ENCODE assay signal across 16 cellular contexts in the genomic region with DNA sequence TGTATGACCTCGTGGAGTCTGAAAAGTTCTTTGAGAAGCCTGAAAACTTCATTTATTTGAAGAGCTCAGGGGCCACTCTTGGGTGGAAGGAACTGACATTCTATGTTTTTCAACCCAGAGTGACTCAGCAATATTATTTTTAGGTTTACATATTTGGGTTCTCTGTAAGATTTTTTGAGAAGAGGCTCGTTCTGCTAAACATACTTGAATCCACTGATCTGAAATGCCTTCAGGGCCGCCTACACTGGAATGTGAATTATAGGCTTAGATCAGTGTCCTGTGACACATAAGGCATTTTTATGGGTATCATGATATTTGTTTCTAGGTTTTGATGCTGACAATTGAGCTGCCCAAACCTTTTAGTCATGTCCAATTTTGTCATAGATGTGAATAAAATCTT.
DNase-seq lines count a peak whose midpoint lies in the region; ATAC-seq and TF ChIP-seq lines count a peak whose summit lies in the region.
"Had no signal": no experiment of that assay in that cellular context is flagged by ENCODE, and none has a peak within 500 bp of the region (broad histone marks: within the 10 kb centered on the region; RNA-seq: fewer than 3 reads in every experiment).

No MANE protein-coding gene starts in this region.

- TF ChIP-seq CTCF in MM.1S (IDR thresholded peaks at IDR 0.05; ENCODE audit: low read length) (no peak), neutrophil (IDR thresholded peaks at IDR 0.05) (no peak), mucosa of descending colon (IDR thresholded peaks at IDR 0.05) (no peak)

- H3K9me3 ChIP-seq in MM.1S (replicated peaks; ENCODE audit: insufficient read depth, low read length) (no peaks in the 10 kb centered on the region), adipocyte (ENCODE audit: control insufficient read depth, low read length) (no peaks in the 10 kb centered on the region), neutrophil (no peaks in the 10 kb centered on the region), mucosa of descending colon (no peaks in the 10 kb centered on the region)
- H3K9me3 ChIP-seq: SK-N-SH, uterus had no signal

- H3K27me3 ChIP-seq in MM.1S (replicated peaks; ENCODE audit: insufficient read depth, low read length) (no peaks in the 10 kb centered on the region), adipocyte (replicated peaks; ENCODE audit: control insufficient read depth, insufficient read depth, low read length) (peaks cover 2% of the 10 kb centered on the region), neutrophil (no peaks in the 10 kb centered on the region)
- H3K27me3 ChIP-seq: uterus had no signal

- H3K4me2 ChIP-seq in MM.1S (ENCODE audit: low read depth, low read length) = no peak overlapping the region
- H3K4me2 ChIP-seq: SK-N-SH had no signal

- DNase-seq in EL (peak; percentile 83), MM.1S (peak; percentile 7), adipocyte (ENCODE audit: low read depth) (peak; percentile 83), mucosa of descending colon (no peak), cortex of kidney (lab: John Stamatoyannopoulos, UW) (no peak)
- DNase-seq: activated naive CD4-positive, alpha-beta T cell treated with anti-CD3 and anti-CD28 coated beads for 36 hours; hippocampal formation; left colon; retina; SK-N-SH; stimulated activated CD4-positive, alpha-beta T cell treated with anti-CD3 and anti-CD28 coated beads, Interleukin-4, amount 100 ng/mL, for 24 hours; uterus had no signal

- no peaks in the 10 kb centered on the region for H3F3A ChIP-seq in MM.1S (ENCODE audit: insufficient read depth, low read length)

- no peaks in the 10 kb centered on the region for H3K79me2 ChIP-seq in MM.1S (ENCODE audit: low read length)

- no peak overlapping the region for H2AFZ ChIP-seq in MM.1S (ENCODE audit: low read length)

- H3K4me3 ChIP-seq in MM.1S (ENCODE audit: low read length) = no peak overlapping the region
- H3K4me3 ChIP-seq in adipocyte (ENCODE audit: low read length) = no peak overlapping the region
- H3K4me3 ChIP-seq in neutrophil (ENCODE audit: low read depth in 1 of 2, low read length in 1 of 2) = no peak overlapping the region
- H3K4me3 ChIP-seq in mucosa of descending colon = no peak overlapping the region
- H3K4me3 ChIP-seq: uterus had no signal

- H3K9ac ChIP-seq in MM.1S (ENCODE audit: low read length) = no peak overlapping the region
- no peak overlapping the region for H3K9ac ChIP-seq in adipocyte (ENCODE audit: low read length)
- H3K9ac ChIP-seq: SK-N-SH had no signal

- H4K20me1 ChIP-seq in MM.1S (ENCODE audit: insufficient read depth, low read length) = no peaks in the 10 kb centered on the region

- no peaks in the 10 kb centered on the region for H3K36me3 ChIP-seq in MM.1S (replicated peaks; ENCODE audit: insufficient read depth, low read length)
- H3K36me3 ChIP-seq in adipocyte (ENCODE audit: control insufficient read depth, insufficient read depth, low read length, severe bottlenecking) = no peaks in the 10 kb centered on the region
- H3K36me3 ChIP-seq in neutrophil = no peaks in the 10 kb centered on the region
- H3K36me3 ChIP-seq in mucosa of descending colon (ENCODE audit: low read depth) = no peaks in the 10 kb centered on the region
- H3K36me3 ChIP-seq: uterus had no signal

- no peak for ATAC-seq in HG03460 (IDR thresholded peaks at IDR 0.05; ENCODE audit: unreplicated experiment)
- ATAC-seq in mucosa of descending colon = no peak
- no peak for ATAC-seq in activated CD4-positive, CD25-positive, alpha-beta regulatory T cell treated with anti-CD3 and anti-CD28 coated beads, Interleukin-2, amount 50 U/mL, for 24 hours
- ATAC-seq: left colon; stimulated activated effector memory CD8-positive, alpha-beta T cell treated with anti-CD3 and anti-CD28 coated beads, Interleukin-12 subunit alpha, Interleukin-12 subunit beta, amount 100 ng/mL, for 72 hours had no signal

- intact Hi-C loops in mucosa of descending colon (cut with DNase I, micrococcal nuclease) = no loop called here

- H3K27ac ChIP-seq in MM.1S (ENCODE audit: low read length) = no peak overlapping the region
- peak overlapping the region; percentile 27 for H3K27ac ChIP-seq in neutrophil
- H3K27ac ChIP-seq: uterus had no signal

- H3K9me2 ChIP-seq in MM.1S (replicated peaks; ENCODE audit: insufficient read depth, low read length) = no peaks in the 10 kb centered on the region
- H3K9me2 ChIP-seq: SK-N-SH had no signal

- H3K4me1 ChIP-seq in MM.1S (ENCODE audit: low read length) (no peaks in the 10 kb centered on the region), adipocyte (ENCODE audit: control insufficient read depth, insufficient read depth, low read length) (peaks cover 7% of the 10 kb centered on the region), neutrophil (ENCODE audit: control insufficient read depth in 1 of 2, insufficient read depth in 1 of 2, low read depth in 1 of 2, low read length in 1 of 2) (peaks cover 11 to 17% of the 10 kb centered on the region in 2 experiments), mucosa of descending colon (ENCODE audit: low read depth) (no peaks in the 10 kb centered on the region)
- H3K4me1 ChIP-seq: uterus had no signal

Comparison
In these comparisons a context has a peak if more than half of its experiments do, and no peak if none do; other contexts are left out.
1. DNase-seq: peak in EL (single experiment), MM.1S (single experiment) and adipocyte (single experiment); none in mucosa of descending colon (0 of 3) and cortex of kidney (single experiment).